ENCODE assay signal across 15 cellular contexts in the genomic region with DNA sequence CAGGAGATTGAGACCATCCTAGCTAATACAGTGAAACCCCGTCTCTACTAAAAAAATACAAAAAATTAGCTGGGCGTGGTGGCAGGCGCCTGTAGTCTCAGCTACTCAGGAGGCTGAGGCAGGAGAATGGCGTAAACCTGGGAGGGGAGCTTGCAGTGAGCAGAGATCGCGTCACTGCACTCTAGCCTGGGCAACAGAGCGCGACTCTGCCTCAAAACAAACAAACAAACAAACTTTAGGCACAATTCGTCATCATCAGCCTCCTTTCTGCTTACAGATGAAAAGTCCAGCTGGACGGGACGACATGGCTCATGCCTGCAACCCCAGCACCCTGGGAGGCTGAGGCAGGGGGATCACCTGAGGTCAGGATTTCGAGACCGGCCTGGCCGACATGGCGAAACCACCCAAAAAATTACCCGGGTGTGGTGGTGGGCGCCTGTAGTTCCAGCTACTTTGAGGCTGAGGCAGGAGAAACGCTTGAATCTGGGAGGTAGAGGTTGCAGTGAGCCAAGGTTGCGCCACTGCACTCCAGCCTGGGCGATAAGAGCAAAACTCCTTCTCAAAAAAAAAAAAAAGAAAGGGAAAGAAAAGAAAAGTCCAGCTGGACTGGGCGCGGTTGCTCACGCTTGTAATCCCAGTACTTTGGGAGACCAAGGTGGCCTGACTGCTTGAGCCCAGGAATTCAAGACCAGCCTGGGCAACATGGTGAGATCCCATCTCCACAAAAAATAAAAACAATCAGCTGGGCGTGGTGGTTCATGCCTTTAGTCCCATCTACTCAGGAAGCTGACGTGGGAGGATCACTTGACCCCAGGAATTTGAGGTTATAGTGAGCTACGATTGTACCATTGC. TPM values are rescaled to one million over a fixed set of nuclear protein-coding genes. Genes with fewer than 3 reads are reported as not detected.
DNase-seq lines count a peak whose midpoint lies in the region; ATAC-seq and TF ChIP-seq lines count a peak whose summit lies in the region.
"Had no signal": no experiment of that assay in that cellular context is flagged by ENCODE, and none has a peak within 500 bp of the region (broad histone marks: within the 10 kb centered on the region; RNA-seq: fewer than 3 reads in every experiment).

No MANE protein-coding gene starts in this region.

- no peak overlapping the region for H3K27ac Mint-ChIP-seq in Calu3 (ENCODE audit: unreplicated experiment)
- H3K27ac Mint-ChIP-seq: B cell, memory B cell had no signal

- in situ Hi-C loops in IMR-90 (cut with MboI; ENCODE audit: low sequenced_read_pairs): no loop called here

- no peak overlapping the region for H4K91ac ChIP-seq in IMR-90 (ENCODE audit: insufficient read depth, low read depth, low read length)

- CTCF ChIA-PET in Calu3 (lab: Charles Lee): interaction anchor here (0.6 to 3.0 kb wide), 2 partner anchors 11 to 224 kb away, joined by 4 to 11 read pairs; no protein-coding TSS in a partner anchor
- CTCF ChIA-PET in IMR-90 (lab: Yijun Ruan, JAX): no interaction called here

- TF ChIP-seq RAD21 in IMR-90 (IDR thresholded peaks at IDR 0.05; ENCODE audit: low read length): no peak

- peak overlapping the region; percentile 3; the same call in 1 of the 2 replicates for H2AK5ac ChIP-seq in IMR-90 (ENCODE audit: low read depth, low read length)

- no peak overlapping the region for H3K4ac ChIP-seq in IMR-90 (ENCODE audit: low read depth, low read length)

- H2BK15ac ChIP-seq in IMR-90 (ENCODE audit: low read depth, low read length): no peak overlapping the region

- dilution Hi-C loops in IMR-90 (cut with HindIII; ENCODE audit: low sequenced_read_pairs, unreplicated experiment): no loop called here

- no peaks in the 10 kb centered on the region for H3K9me3 ChIP-seq in IMR-90 (ENCODE audit: control insufficient read depth, insufficient read depth, low read length)
- H3K9me3 ChIP-seq in parathyroid adenoma (ENCODE audit: control insufficient read depth, low read length): no peaks in the 10 kb centered on the region
- H3K9me3 ChIP-seq in Peyer's patch: no peaks in the 10 kb centered on the region
- H3K9me3 ChIP-seq: pancreas, SJCRH30 had no signal

- H3K23ac ChIP-seq in IMR-90 (ENCODE audit: low read depth, low read length): no peak overlapping the region

- no peak overlapping the region for H3K14ac ChIP-seq in IMR-90 (replicated peaks; ENCODE audit: low read depth, low read length)

- peaks cover 6% of the 10 kb centered on the region; the same call in 1 of the 2 replicates for H3K4me1 ChIP-seq in IMR-90 (ENCODE audit: control insufficient read depth, insufficient read depth, low read length)
- H3K4me1 ChIP-seq in parathyroid adenoma: peaks cover 12% of the 10 kb centered on the region
- H3K4me1 ChIP-seq in Peyer's patch: peaks cover 0 to 26% (median 8%) of the 10 kb centered on the region in 4 donors
- H3K4me1 ChIP-seq: pancreas had no signal

- H3K56ac ChIP-seq in IMR-90 (ENCODE audit: extremely low read depth, insufficient read depth, low read length): no peak overlapping the region

- no TSS peak for BruUV-seq in Calu3 (replicated peaks; lab: Mats Ljungman, UMichigan)
- no TSS peak for BruUV-seq in IMR-90 (replicated peaks; lab: Mats Ljungman, UMichigan)

- H3K4me1 Mint-ChIP-seq in Calu3 (ENCODE audit: low read depth, unreplicated experiment): peaks cover 30% of the 10 kb centered on the region
- H3K4me1 Mint-ChIP-seq: memory B cell had no signal

- peak overlapping the region; percentile 72 for H3K4me3 Mint-ChIP-seq in Calu3 (ENCODE audit: low read depth, unreplicated experiment)

- DNase-seq in Calu3 (no peak), IMR-90 (no peak), caudate nucleus (lab: John Stamatoyannopoulos, UW) (no peak), posterior vena cava (ENCODE audit: low spot score) (no peak), DMS114 treated with DMSO at 0.1 percent for 48 hours (lab: John Stamatoyannopoulos, UW; ENCODE audit: unreplicated experiment) (no peak), Peyer's patch (no peak), NOMO-1 treated with DMSO at 0.1 percent for 48 hours (lab: John Stamatoyannopoulos, UW; ENCODE audit: unreplicated experiment) (no peak)
- DNase-seq: activated CD8-positive, alpha-beta memory T cell treated with anti-CD3 and anti-CD28 coated beads for 24 hours; activated naive CD4-positive, alpha-beta T cell had no signal

- H4K5ac ChIP-seq in IMR-90 (ENCODE audit: low read depth, low read length): no peak overlapping the region

- no peak overlapping the region for H3K4me2 ChIP-seq in IMR-90 (ENCODE audit: low read depth, low read length)
- peak overlapping the region; percentile 89 for H3K4me2 ChIP-seq in parathyroid adenoma (ENCODE audit: low read length)

- H2BK20ac ChIP-seq in IMR-90 (ENCODE audit: low read depth, low read length): no peak overlapping the region

- no peak overlapping the region for H2BK120ac ChIP-seq in IMR-90 (ENCODE audit: low read depth, low read length)

- no peak overlapping the region for H4K8ac ChIP-seq in IMR-90 (ENCODE audit: low read depth in 2 of 2, low read length in 2 of 2)

- H3K9ac ChIP-seq in IMR-90 (ENCODE audit: low read depth, low read length): no peak overlapping the region
- H3K9ac ChIP-seq in parathyroid adenoma: no peak overlapping the region

- H3K27me3 ChIP-seq in IMR-90 (ENCODE audit: control insufficient read depth, insufficient read depth, low read length) (no peaks in the 10 kb centered on the region), parathyroid adenoma (ENCODE audit: control insufficient read depth, insufficient read depth, low read length) (no peaks in the 10 kb centered on the region), Peyer's patch (no peaks in the 10 kb centered on the region)
- H3K27me3 ChIP-seq: pancreas, SJCRH30 had no signal

- TF ChIP-seq POLR2A in IMR-90 (IDR thresholded peaks at IDR 0.05; ENCODE audit: low read depth, low read length): no peak
- no peak for TF ChIP-seq POLR2A in Peyer's patch (IDR thresholded peaks at IDR 0.05)

- no CpG with 5 or more reads among the region's 26 CpGs for WGBS in IMR-90 (ENCODE audit: extremely low coverage in 2 of 2, insufficient read length in 1 of 2), 2 experiments

- H4K20me1 ChIP-seq in IMR-90 (ENCODE audit: insufficient read depth, low read length): no peaks in the 10 kb centered on the region

- POLR2A ChIA-PET in IMR-90 (lab: Charles Lee; ENCODE audit: unreplicated experiment): no interaction called here

- no peak overlapping the region for H3K27ac ChIP-seq in IMR-90 (ENCODE audit: insufficient read depth, low read length)
- peak overlapping the region; percentile 78 for H3K27ac ChIP-seq in caudate nucleus (ENCODE audit: low read depth, low read length)
- H3K27ac ChIP-seq in parathyroid adenoma: peak overlapping the region; percentile 98
- H3K27ac ChIP-seq in Peyer's patch: peak overlapping the region in 2 of 4 donors; percentile 87 to 96
- H3K27ac ChIP-seq: SJCRH30 had no signal

- H2AK9ac ChIP-seq in IMR-90 (replicated peaks; ENCODE audit: low read depth, low read length, poor library complexity): no peak overlapping the region

- peaks cover 0 to 4% of the 10 kb centered on the region in 2 experiments; a peak in 1 of 4 replicates for H3K79me1 ChIP-seq in IMR-90 (ENCODE audit: low read depth in 1 of 2, low read length in 2 of 2)

- no peaks in the 10 kb centered on the region for H3K9me3 Mint-ChIP-seq in Calu3 (ENCODE audit: low read depth, unreplicated experiment)
- H3K9me3 Mint-ChIP-seq: memory B cell had no signal

- H3K9me1 ChIP-seq in IMR-90 (ENCODE audit: insufficient read depth, low read length): no peaks in the 10 kb centered on the region

- H3K4me3 ChIP-seq in IMR-90 (ENCODE audit: insufficient read depth, low read depth, low read length) (no peak overlapping the region), parathyroid adenoma (ENCODE audit: low read depth, low read length) (no peak overlapping the region), Peyer's patch (no peak overlapping the region)
- H3K4me3 ChIP-seq: GM12878 had no signal

- no peaks in the 10 kb centered on the region for H3K79me2 ChIP-seq in parathyroid adenoma

- intact Hi-C loops in Calu3 (cut with micrococcal nuclease; ENCODE audit: unreplicated experiment) (no loop called here), IMR-90 (cut with micrococcal nuclease) (no loop called here), posterior vena cava (cut with DNase I) (no loop called here)

- TF ChIP-seq CTCF in Calu3 (IDR thresholded peaks at IDR 0.05; ENCODE audit: unreplicated experiment) (no peak), IMR-90 (conservative IDR thresholded peaks at IDR 0.05; ENCODE audit: low read depth, low read length) (no peak), parathyroid adenoma (IDR thresholded peaks at IDR 0.05) (no peak), Peyer's patch (IDR thresholded peaks at IDR 0.05) (no peak)

- H2BK5ac ChIP-seq in IMR-90 (ENCODE audit: low read depth, low read length, poor library complexity, severe bottlenecking): no peak overlapping the region

- H3K36me3 ChIP-seq in IMR-90 (ENCODE audit: control insufficient read depth, insufficient read depth, low read length) (no peaks in the 10 kb centered on the region), parathyroid adenoma (ENCODE audit: control insufficient read depth, insufficient read depth, low read length) (no peaks in the 10 kb centered on the region), Peyer's patch (no peaks in the 10 kb centered on the region)
- H3K36me3 ChIP-seq: pancreas, SJCRH30 had no signal

- no peak for ATAC-seq in IMR-90 (ENCODE audit: low read depth)

- no peak overlapping the region for H3K18ac ChIP-seq in IMR-90 (ENCODE audit: low read depth, low read length)

- no peaks in the 10 kb centered on the region for H3K27me3 Mint-ChIP-seq in Calu3 (ENCODE audit: unreplicated experiment)

- H2AFZ ChIP-seq in IMR-90 (replicated peaks; ENCODE audit: low read length, poor library complexity) (no peak overlapping the region), parathyroid adenoma (no peak overlapping the region)

- H3K36me3 Mint-ChIP-seq in Calu3 (ENCODE audit: insufficient read depth, unreplicated experiment): peaks cover 38% of the 10 kb centered on the region
- H3K36me3 Mint-ChIP-seq: memory B cell had no signal

RNA-seq across cellular contexts. Expression of a gene that starts 1.5 kb away (rescaled TPM):
- total RNA-seq in Calu3 (2022) (46.3 and 53.1 TPM in 2 replicates), IMR-90 (2012; rRNA removed) (0.56 and 0.72 TPM in 2 replicates), posterior vena cava (1 to 10 TPM in 1 of 2 donors, under 1 TPM in 1; 0.33 to 1.0 TPM), Peyer's patch (100 to 1,000 TPM in 3 of 4 donors, 10 to 100 TPM in 1; 45.5 to 147 (median 111) TPM)
- polyA plus RNA-seq in IMR-90 (2012; rRNA removed): 1.6 and 1.9 TPM in 2 replicates
- polyA plus RNA-seq in IMR-90 (2012; cell fraction: cytosol; rRNA removed): 1.6 and 1.9 TPM in 2 replicates
- polyA plus RNA-seq in IMR-90 (2012; cell fraction: nucleus; rRNA removed; ENCODE audit: low replicate concordance): 8.8 and 10.3 TPM in 2 replicates

RNA-seq across cellular contexts. Expression of a gene that starts 10.3 kb away (rescaled TPM):
- total RNA-seq in Calu3 (2022) (127 and 140 TPM in 2 replicates), IMR-90 (2012; rRNA removed) (13.3 and 13.9 TPM in 2 replicates), posterior vena cava (1 to 10 TPM; 3.0 to 5.0 TPM), Peyer's patch (100 to 1,000 TPM in 1 of 4 donors, 10 to 100 TPM in 3; 19.4 to 187 (median 27.9) TPM)
- 24.4 and 24.7 TPM in 2 replicates for polyA plus RNA-seq in IMR-90 (2012; rRNA removed)
- 8.1 and 9.6 TPM in 2 replicates for polyA plus RNA-seq in IMR-90 (2012; cell fraction: cytosol; rRNA removed)
- 87.4 and 134 TPM in 2 replicates for polyA plus RNA-seq in IMR-90 (2012; cell fraction: nucleus; rRNA removed; ENCODE audit: low replicate concordance)

RNA-seq across cellular contexts. Expression of a gene that starts 46.6 kb away (rescaled TPM):
- total RNA-seq in Calu3 (2022): 270 and 300 TPM in 2 replicates
- total RNA-seq in IMR-90 (2012; rRNA removed): 119 and 127 TPM in 2 replicates
- 184 and 199 TPM in 2 replicates for polyA plus RNA-seq in IMR-90 (2012; rRNA removed)
- polyA plus RNA-seq in IMR-90 (2012; cell fraction: cytosol; rRNA removed): 143 and 185 TPM in 2 replicates
- 445 and 688 TPM in 2 replicates for polyA plus RNA-seq in IMR-90 (2012; cell fraction: nucleus; rRNA removed; ENCODE audit: low replicate concordance)
- 100 to 1,000 TPM; 127 to 158 TPM for total RNA-seq in posterior vena cava
- 100 to 1,000 TPM; 247 to 946 (median 371) TPM for total RNA-seq in Peyer's patch

Comparison
In these comparisons a context has a peak if more than half of its experiments do, and no peak if none do; other contexts are left out.
1. RNA of a gene that starts 1.5 kb away (total RNA-seq): 45.5 to 147 TPM in Peyer's patch and 46.3 to 53.1 TPM in Calu3; 0.33 to 1.0 TPM in posterior vena cava and 0.56 to 0.72 TPM in IMR-90; every median in the first group is over 10 times any median in the second.